ENCODE assay signal across 11 cellular contexts in genomic region chr22:35620624-35621245, GRCh38. TPM values are rescaled to one million over a fixed set of nuclear protein-coding genes. Genes with fewer than 3 reads are reported as not detected.
DNase-seq lines count a peak whose midpoint lies in the region; FAIRE-seq and TF ChIP-seq lines count a peak whose summit lies in the region.
"Had no signal": no experiment of that assay in that cellular context is flagged by ENCODE, and none has a peak within 500 bp of the region (broad histone marks: within the 10 kb centered on the region; RNA-seq: fewer than 3 reads in every experiment).

No MANE protein-coding gene starts in this region.

- H3K27me3 ChIP-seq in BE2C (no peaks in the 10 kb centered on the region), bronchial epithelial cell (ENCODE audit: control insufficient read depth, insufficient read depth, low read length) (no peaks in the 10 kb centered on the region), muscle layer of colon (ENCODE audit: control insufficient read depth in 1 of 2, insufficient read depth in 2 of 2, low read length in 2 of 2) (no peaks in the 10 kb centered on the region)

- no peak overlapping the region for H3K9ac ChIP-seq in muscle layer of colon (ENCODE audit: low read length)

- H3K36me3 ChIP-seq in BE2C: no peaks in the 10 kb centered on the region
- H3K36me3 ChIP-seq in bronchial epithelial cell (ENCODE audit: control insufficient read depth, insufficient read depth, low read length): no peaks in the 10 kb centered on the region
- H3K36me3 ChIP-seq in muscle layer of colon (ENCODE audit: insufficient read depth, low read length): no peaks in the 10 kb centered on the region

- peak; percentile 68 for DNase-seq in BE2C
- peak; percentile 43 for DNase-seq in NCI-H1092 treated with DMSO at 0.1 percent for 48 hours (lab: John Stamatoyannopoulos, UW)
- DNase-seq in bronchial epithelial cell (ENCODE audit: low read depth): no peak
- DNase-seq in stimulated activated CD4-positive, alpha-beta T cell treated with anti-CD3 and anti-CD28 coated beads, Interleukin-15, amount 100 ng/mL, for 24 hours: no peak
- no peak for DNase-seq in DMS79 treated with DMSO at 0.1 percent for 48 hours (lab: John Stamatoyannopoulos, UW)
- no peak for DNase-seq in NCI-H774 (lab: John Stamatoyannopoulos, UW)
- no peak for DNase-seq in SIG-M5 (lab: John Stamatoyannopoulos, UW)

- TF ChIP-seq CTCF in BE2C (IDR thresholded peaks at IDR 0.05; ENCODE audit: low read depth, low read length) (no peak), bronchial epithelial cell (IDR thresholded peaks at IDR 0.05; ENCODE audit: insufficient read depth, low read length, severe bottlenecking) (no peak)

- H3K4me3 ChIP-seq in BE2C (ENCODE audit: low read depth, low read length): no peak overlapping the region
- no peak overlapping the region for H3K4me3 ChIP-seq in bronchial epithelial cell (ENCODE audit: low read depth, low read length)
- no peak overlapping the region for H3K4me3 ChIP-seq in muscle layer of colon (ENCODE audit: low read depth in 1 of 2, low read length in 2 of 2)

- H3K27ac ChIP-seq in muscle layer of colon (ENCODE audit: low read depth, low read length): peak overlapping the region; percentile 70

- H3K9me3 ChIP-seq in BE2C (no peaks in the 10 kb centered on the region), muscle layer of colon (ENCODE audit: low read length) (no peaks in the 10 kb centered on the region)

- peaks cover 24% of the 10 kb centered on the region for H3K4me1 ChIP-seq in BE2C
- peaks cover 31% of the 10 kb centered on the region for H3K4me1 ChIP-seq in muscle layer of colon (ENCODE audit: insufficient read depth, low read length)

- peak; percentile 55 for FAIRE-seq in bronchial epithelial cell (lab: Jason Lieb, UNC)
- FAIRE-seq: HTR-8/SVneo had no signal

RNA-seq across cellular contexts. Expression of gene MB, which starts 3.6 kb away (rescaled TPM):
- polyA plus RNA-seq in BE2C (2012; ENCODE audit: insufficient read depth, insufficient read length, low read depth): not detected
- 0.13 TPM in 1 of 2 replicates, not detected in the other for total RNA-seq in bronchial epithelial cell
- total RNA-seq: aorta, progenitor cell of endocrine pancreas had no signal

RNA-seq across cellular contexts. Expression of gene APOL6, which starts 27.5 kb away (rescaled TPM):
- polyA plus RNA-seq in BE2C (2012; ENCODE audit: insufficient read depth, insufficient read length, low read depth): 0.09 TPM
- total RNA-seq in bronchial epithelial cell: 6.1 and 10.6 TPM in 2 replicates

Comparison
In these comparisons a context has a peak if more than half of its experiments do, and no peak if none do; other contexts are left out.
1. DNase-seq: peak in BE2C (single experiment) and NCI-H1092 treated with DMSO at 0.1 percent for 48 hours (single experiment); none in bronchial epithelial cell (single experiment), stimulated activated CD4-positive, alpha-beta T cell treated with anti-CD3 and anti-CD28 coated beads, Interleukin-15, amount 100 ng/mL, for 24 hours (single experiment), DMS79 treated with DMSO at 0.1 percent for 48 hours (single experiment), NCI-H774 (single experiment) and SIG-M5 (single experiment).